Comparison of ENCODE assay signal across 20 cellular contexts in genomic region chr4:108702960-108703359, GRCh38. TPM values are rescaled to one million over a fixed set of nuclear protein-coding genes. Genes with fewer than 3 reads are reported as not detected.
A peak's percentile ranks its signal among the peaks of the same experiment; 100 is the strongest.
DNase-seq lines count a peak whose midpoint lies in the region; ATAC-seq and TF ChIP-seq lines count a peak whose summit lies in the region.
"Had no signal": no experiment of that assay in that cellular context is flagged by ENCODE, and none has a peak within 500 bp of the region (broad histone marks: within the 10 kb centered on the region; RNA-seq: fewer than 3 reads in every experiment).

No MANE protein-coding gene starts in this region.

- no peaks in the 10 kb centered on the region for H3K4me1 ChIP-seq in aorta (ENCODE audit: control insufficient read depth in 1 of 2, insufficient read depth in 2 of 2, low read length in 2 of 2)
- H3K4me1 ChIP-seq: spleen had no signal

- no peaks in the 10 kb centered on the region for H3K9me3 ChIP-seq in aorta (ENCODE audit: control insufficient read depth, low read length)
- H3K9me3 ChIP-seq: spleen, stomach had no signal

- DNase-seq in AG10803 (ENCODE audit: low read depth), result peak; percentile 32
- DNase-seq in SK-MEL-5 (ENCODE audit: low read depth, low spot score), result peak; percentile 66
- DNase-seq in glomerular visceral epithelial cell (ENCODE audit: extremely low spot score), result peak; percentile 32
- no peak for DNase-seq in aorta
- DNase-seq in KBM-7, result no peak
- no peak for DNase-seq in activated gamma-delta T cell (lab: John Stamatoyannopoulos, UW)
- DNase-seq in cerebellar nuclear complex (lab: John Stamatoyannopoulos, UW), result no peak
- DNase-seq: activated CD4-positive, alpha-beta T cell treated with anti-CD3 and anti-CD28 coated beads, Interleukin-2, amount 50 U/mL, for 48 hours; effector memory CD4-positive, alpha-beta T cell; NCI-H1694 treated with DMSO at 0.1 percent for 48 hours; NCI-H524; spleen; stomach had no signal

- no peaks in the 10 kb centered on the region for H3K27me3 ChIP-seq in aorta (ENCODE audit: control insufficient read depth in 1 of 2, insufficient read depth in 2 of 2, low read length in 1 of 2)
- H3K27me3 ChIP-seq: cardiac muscle cell, stomach had no signal

- peak; percentile 60 for ATAC-seq in GM19351 (IDR thresholded peaks at IDR 0.05; ENCODE audit: unreplicated experiment)
- no peak for ATAC-seq in aorta (ENCODE audit: low FRiP score)

- H3K4me3 ChIP-seq in AG10803 (ENCODE audit: low read length) (no peak overlapping the region), aorta (ENCODE audit: low read length in 2 of 2) (no peak overlapping the region)
- H3K4me3 ChIP-seq: cardiac muscle cell, spleen, stomach had no signal

- H3K27ac ChIP-seq in aorta (ENCODE audit: low read depth in 1 of 2, low read length in 2 of 2), result no peak overlapping the region
- H3K27ac ChIP-seq: cardiac muscle cell, spleen, stomach had no signal

- H3K36me3 ChIP-seq in aorta (ENCODE audit: control insufficient read depth in 1 of 2, insufficient read depth in 2 of 2, low read length in 1 of 2), result no peaks in the 10 kb centered on the region
- H3K36me3 ChIP-seq: cardiac muscle cell, spleen, stomach had no signal

- TF ChIP-seq CTCF in AG10803 (conservative IDR thresholded peaks at IDR 0.05; ENCODE audit: low read length), result no peak

- 70 to 78% methylated on average over 3 of the region's 3 CpGs for WGBS in aorta, 2 donors

- intact Hi-C loops in aorta (cut with DNase I), result no loop called here

- in situ Hi-C loops in SK-MEL-5 (cut with HindIII; ENCODE audit: low pct_unique_long_range_greater_than_20kb, low sequenced_read_pairs), result no loop called here
- in situ Hi-C loops in KBM-7 (cut with MboI; ENCODE audit: low pct_unique_long_range_greater_than_20kb, low sequenced_read_pairs), result no loop called here

RNA-seq across cellular contexts. Expression of gene OSTC, which starts 52.6 kb away (rescaled TPM):
- 150 and 163 TPM in 2 replicates for total RNA-seq in SK-MEL-5 (2014; rRNA removed; shearing (Covaris generic))
- polyA plus RNA-seq in SK-MEL-5 (2015; cell fraction: cytosol; rRNA removed), result 91.8 and 108 TPM in 2 replicates
- 40.9 and 60.6 TPM in 2 replicates for polyA plus RNA-seq in SK-MEL-5 (2015; cell fraction: nucleus; rRNA removed)
- 10 to 100 TPM; 63.5 to 67.2 TPM for total RNA-seq in aorta
- 100 to 1,000 TPM in 1 of 2 donors, 10 to 100 TPM in 1; 96.8 to 110 TPM for polyA plus RNA-seq in aorta

RNA-seq across cellular contexts. Expression of gene ETNPPL, which starts 59.9 kb away (rescaled TPM):
- total RNA-seq in SK-MEL-5 (2014; rRNA removed; shearing (Covaris generic)), result 1.6 and 1.7 TPM in 2 replicates
- polyA plus RNA-seq in SK-MEL-5 (2015; cell fraction: cytosol; rRNA removed), result 1.7 and 2.1 TPM in 2 replicates
- 0.26 and 0.95 TPM in 2 replicates for polyA plus RNA-seq in SK-MEL-5 (2015; cell fraction: nucleus; rRNA removed)
- total RNA-seq in aorta, result not detected
- not detected for polyA plus RNA-seq in aorta
- total RNA-seq: glomerular endothelial cell; mesothelial cell of epicardium; osteocyte; T-helper 2 cell treated with Interferon-gamma antibody and Interleukin-4, amounts not matched to agents 100 ng/mL and 5 ng/mL, for 36 hours had no signal
- polyA plus RNA-seq: AG04450, cardiac muscle cell had no signal

Comparison
In these comparisons a context has a peak if more than half of its experiments do, and no peak if none do; other contexts are left out.
1. DNase-seq: peak in AG10803 (single experiment), SK-MEL-5 (single experiment) and glomerular visceral epithelial cell (single experiment); none in aorta (0 of 2), KBM-7 (single experiment), activated gamma-delta T cell (single experiment) and cerebellar nuclear complex (0 of 2).